Comparison of ENCODE assay signal across 14 cellular contexts in genomic region chrX:43644124-43644701, GRCh38. TPM values are rescaled to one million over a fixed set of nuclear protein-coding genes. Genes with fewer than 3 reads are reported as not detected.
DNase-seq lines count a peak whose midpoint lies in the region; ATAC-seq, FAIRE-seq and TF ChIP-seq lines count a peak whose summit lies in the region.
"Had no signal": no experiment of that assay in that cellular context is flagged by ENCODE, and none has a peak within 500 bp of the region (broad histone marks: within the 10 kb centered on the region; RNA-seq: fewer than 3 reads in every experiment).

No MANE protein-coding gene starts in this region.

- DNase-seq in A549 (ENCODE audit: low read depth in 1 of 2, low spot score in 1 of 2) (peak; percentile 19 to 43), H54 (ENCODE audit: insufficient read length, low spot score) (peak; percentile 14), adipocyte (ENCODE audit: low read depth) (peak; percentile 86), hepatocyte (ENCODE audit: low spot score) (peak; percentile 58), kidney (no peak), small intestine (no peak), LoVo (ENCODE audit: low spot score) (no peak)
- DNase-seq in CD8-positive, alpha-beta T cell: no peak
- DNase-seq: activated naive CD4-positive, alpha-beta T cell; CD4-positive, alpha-beta memory T cell; NCI-H510A had no signal

- H3K4me1 Mint-ChIP-seq in CD8-positive, alpha-beta T cell (ENCODE audit: low read depth): no peaks in the 10 kb centered on the region
- H3K4me1 Mint-ChIP-seq: CD4-positive, alpha-beta memory T cell had no signal

- H3K36me3 ChIP-seq in adipocyte (ENCODE audit: control insufficient read depth, insufficient read depth, low read length, severe bottlenecking): no peaks in the 10 kb centered on the region
- no peaks in the 10 kb centered on the region for H3K36me3 ChIP-seq in hepatocyte (replicated peaks; ENCODE audit: insufficient read depth, low read depth)
- H3K36me3 ChIP-seq in kidney (ENCODE audit: control insufficient read depth in 1 of 2, insufficient read depth in 2 of 2, low read length in 2 of 2): no peaks in the 10 kb centered on the region
- H3K36me3 ChIP-seq in small intestine (ENCODE audit: control insufficient read depth in 2 of 2, insufficient read depth in 2 of 2, low read length in 2 of 2): no peaks in the 10 kb centered on the region
- no peaks in the 10 kb centered on the region for H3K36me3 ChIP-seq in CD8-positive, alpha-beta T cell (ENCODE audit: insufficient read depth, low read length)

- H3K36me3 Mint-ChIP-seq in CD8-positive, alpha-beta T cell: no peaks in the 10 kb centered on the region
- H3K36me3 Mint-ChIP-seq: CD4-positive, alpha-beta memory T cell had no signal

- H3K27ac Mint-ChIP-seq in CD8-positive, alpha-beta T cell: no peak overlapping the region
- H3K27ac Mint-ChIP-seq: CD4-positive, alpha-beta memory T cell had no signal

- TF ChIP-seq EP300 in A549 (IDR thresholded peaks at IDR 0.05): no peak

- peak; percentile 79 for FAIRE-seq in A549 (lab: Jason Lieb, UNC)
- no peak for FAIRE-seq in H54 (lab: Jason Lieb, UNC)
- FAIRE-seq in kidney (lab: Jason Lieb, UNC): no peak
- FAIRE-seq in small intestine (lab: Jason Lieb, UNC): no peak
- FAIRE-seq: endothelial cell of umbilical vein, H1 had no signal

- H2AFZ ChIP-seq in hepatocyte: no peak overlapping the region

- WGBS in A549 (ENCODE audit: missing lambda C conversion rate): 20% methylated on average over 3 of the region's 3 CpGs
- WGBS in hepatocyte (ENCODE audit: low lambda C conversion rate, missing lambda C conversion rate): 57% methylated on average over 3 of the region's 3 CpGs
- 49 to 78% (median 66%) methylated on average over 3 of the region's 3 CpGs for WGBS in small intestine, 3 donors

- peaks cover 5% of the 10 kb centered on the region for H3K27me3 Mint-ChIP-seq in CD8-positive, alpha-beta T cell (ENCODE audit: low read depth)
- H3K27me3 Mint-ChIP-seq: CD4-positive, alpha-beta memory T cell had no signal

- ATAC-seq in A549: peak; percentile 34 to 64; a peak in 4 of 6 replicates
- no peak for ATAC-seq in CD8-positive, alpha-beta T cell

- no peaks in the 10 kb centered on the region for H3K79me2 ChIP-seq in hepatocyte

- H3K9me3 ChIP-seq in A549 (no peaks in the 10 kb centered on the region), adipocyte (ENCODE audit: control insufficient read depth, low read length) (no peaks in the 10 kb centered on the region), hepatocyte (ENCODE audit: low read depth) (no peaks in the 10 kb centered on the region), kidney (ENCODE audit: control insufficient read depth in 1 of 2, low read length in 2 of 2) (no peaks in the 10 kb centered on the region), small intestine (ENCODE audit: control insufficient read depth, low read depth) (no peaks in the 10 kb centered on the region)
- H3K9me3 ChIP-seq in CD8-positive, alpha-beta T cell (ENCODE audit: low read length): no peaks in the 10 kb centered on the region

- H3K4me1 ChIP-seq in A549 (0 out of 3 replicates have a peak, but pooled peaks cover 7% of the 10 kb centered on the region), adipocyte (ENCODE audit: control insufficient read depth, insufficient read depth, low read length) (peaks cover 25% of the 10 kb centered on the region), hepatocyte (ENCODE audit: insufficient read depth) (peaks cover 17% of the 10 kb centered on the region), kidney (ENCODE audit: control insufficient read depth in 1 of 2, insufficient read depth in 1 of 2, low read depth in 1 of 2, low read length in 2 of 2) (no peaks in the 10 kb centered on the region), small intestine (ENCODE audit: control insufficient read depth in 2 of 2, insufficient read depth in 1 of 2, low read depth in 1 of 2, low read length in 1 of 2) (no peaks in the 10 kb centered on the region)
- H3K4me1 ChIP-seq in CD8-positive, alpha-beta T cell (ENCODE audit: insufficient read depth, low read length): no peaks in the 10 kb centered on the region

- H3K4me3 ChIP-seq in A549 (no peak overlapping the region), adipocyte (ENCODE audit: low read length) (no peak overlapping the region), hepatocyte (no peak overlapping the region), kidney (ENCODE audit: low read length in 2 of 2) (no peak overlapping the region), small intestine (ENCODE audit: low read depth in 1 of 2, low read length in 2 of 2) (no peak overlapping the region)
- no peak overlapping the region for H3K4me3 ChIP-seq in CD8-positive, alpha-beta T cell (ENCODE audit: low read depth, low read length)

- H3K27ac ChIP-seq in A549 (no peak overlapping the region), hepatocyte (peak overlapping the region; percentile 59), kidney (ENCODE audit: low read depth in 2 of 2, low read length in 2 of 2) (no peak overlapping the region), small intestine (ENCODE audit: low read depth in 1 of 2, low read length in 1 of 2) (no peak overlapping the region)
- H3K27ac ChIP-seq in CD8-positive, alpha-beta T cell (ENCODE audit: low read depth, low read length): no peak overlapping the region
- H3K27ac ChIP-seq: HL-60 had no signal

- H3K4me2 ChIP-seq in A549 (peak overlapping the region; percentile 19; the same call in 1 of the 3 replicates), hepatocyte (no peak overlapping the region)

- TF ChIP-seq POLR2A in A549 (IDR thresholded peaks at IDR 0.05; ENCODE audit: low read length) (no peak), H54 (IDR thresholded peaks at IDR 0.05; ENCODE audit: low read depth, low read length) (no peak)

- POLR2A ChIA-PET in A549 (lab: Yijun Ruan, JAX): no interaction called here
- POLR2A ChIA-PET in CD8-positive, alpha-beta T cell (lab: Charles Lee): no interaction called here

- TF ChIP-seq RAD21 in A549 (conservative IDR thresholded peaks at IDR 0.05 in 1 of 2, IDR thresholded peaks at IDR 0.05 in 1 of 2): no peak

- H3K27me3 ChIP-seq in adipocyte (replicated peaks; ENCODE audit: control insufficient read depth, insufficient read depth, low read length): peaks cover 5% of the 10 kb centered on the region
- no peaks in the 10 kb centered on the region for H3K27me3 ChIP-seq in hepatocyte
- H3K27me3 ChIP-seq in small intestine (ENCODE audit: control insufficient read depth in 2 of 2, insufficient read depth in 2 of 2, low read length in 2 of 2): no peaks in the 10 kb centered on the region
- no peaks in the 10 kb centered on the region for H3K27me3 ChIP-seq in CD8-positive, alpha-beta T cell (ENCODE audit: insufficient read depth, low read length)

- H3K9ac ChIP-seq in adipocyte (ENCODE audit: low read length) (peak overlapping the region; percentile 47), kidney (ENCODE audit: low read length in 2 of 2) (no peak overlapping the region)

- H4K20me1 ChIP-seq in hepatocyte (ENCODE audit: insufficient read depth, poor library complexity, severe bottlenecking): no peaks in the 10 kb centered on the region

- H3K9me2 ChIP-seq in hepatocyte (replicated peaks; ENCODE audit: insufficient read depth): no peaks in the 10 kb centered on the region

- no peak overlapping the region for H3K4me3 Mint-ChIP-seq in CD8-positive, alpha-beta T cell
- H3K4me3 Mint-ChIP-seq: CD4-positive, alpha-beta memory T cell had no signal

- intact Hi-C loops in kidney (cut with DNase I): no loop called here
- intact Hi-C loops in CD8-positive, alpha-beta T cell (cut with DNase I, micrococcal nuclease): no loop called here

- TF ChIP-seq CTCF in A549 (IDR thresholded peaks at IDR 0.05): no peak
- no peak for TF ChIP-seq CTCF in hepatocyte (IDR thresholded peaks at IDR 0.05; ENCODE audit: poor library complexity)
- no peak for TF ChIP-seq CTCF in kidney (IDR thresholded peaks at IDR 0.05; ENCODE audit: borderline replicate concordance, extremely low read depth, insufficient read depth)
- TF ChIP-seq CTCF in CD8-positive, alpha-beta T cell (IDR thresholded peaks at IDR 0.05): no peak

- no peaks in the 10 kb centered on the region for H3K9me3 Mint-ChIP-seq in CD8-positive, alpha-beta T cell

- CTCF ChIA-PET in A549 (lab: Yijun Ruan, JAX): no interaction called here
- CTCF ChIA-PET in CD8-positive, alpha-beta T cell (lab: Charles Lee): no interaction called here

TF ChIP-seq in A549, 52 proteins besides CTCF, POLR2A, EP300 and RAD21 (continues in another document):
- TF ChIP-seq JUNB (IDR thresholded peaks at IDR 0.05): no peak
- no peak for TF ChIP-seq GATA3 (IDR thresholded peaks at IDR 0.05; ENCODE audit: borderline replicate concordance)
- TF ChIP-seq CBX8 (IDR thresholded peaks at IDR 0.05): no peak
- TF ChIP-seq HOXB13 (CRISPR knock-in tag; IDR thresholded peaks at IDR 0.05; ENCODE audit: low read depth): no peak
- TF ChIP-seq CBX2 (IDR thresholded peaks at IDR 0.05; ENCODE audit: borderline replicate concordance, low read depth): no peak
- TF ChIP-seq KDM1A (IDR thresholded peaks at IDR 0.05; ENCODE audit: low read depth): no peak
- no peak for TF ChIP-seq MAFK (IDR thresholded peaks at IDR 0.05; ENCODE audit: partially characterized antibody)
- TF ChIP-seq HEYL (CRISPR knock-in tag; IDR thresholded peaks at IDR 0.05): no peak
- TF ChIP-seq FOSB (CRISPR knock-in tag; IDR thresholded peaks at IDR 0.05): no peak
- TF ChIP-seq FOSL2 (IDR thresholded peaks at IDR 0.05): no peak
- TF ChIP-seq FOSL2 (CRISPR knock-in tag; IDR thresholded peaks at IDR 0.05): no peak
- no peak for TF ChIP-seq E2F6 (IDR thresholded peaks at IDR 0.05; ENCODE audit: borderline replicate concordance, low read depth)
- no peak for TF ChIP-seq TP53 (CRISPR knock-in tag; IDR thresholded peaks at IDR 0.05)
- no peak for TF ChIP-seq ZC3H11A (IDR thresholded peaks at IDR 0.05)
- TF ChIP-seq BHLHE40 (IDR thresholded peaks at IDR 0.05; ENCODE audit: low read depth, low read length): no peak

RNA-seq across cellular contexts. Expression of gene MAOA, which starts 11.9 kb away (rescaled TPM):
- 5.6 and 6.4 TPM in 2 replicates for polyA plus RNA-seq in A549 (2011; rRNA removed)
- polyA plus RNA-seq in A549 (2012; cell fraction: cytosol; rRNA removed): 0.47 and 0.58 TPM in 2 replicates
- polyA plus RNA-seq in A549 (2012; cell fraction: nucleus; rRNA removed): 0.34 and 0.64 TPM in 2 replicates
- polyA plus RNA-seq in A549 (2017; fragmentation: RNase III; extraction: RNeasy Plus Mini Kit Qiagen cat#74134 plus additional on column Dnase treatment): 0.34 to 0.44 TPM (median 0.35 TPM) in 3 replicates
- 2.9 and 5.7 TPM in 2 replicates for polyA minus RNA-seq in A549 (2011; rRNA and poly(A)+ RNA removed)
- 110 and 126 TPM in 2 replicates for total RNA-seq in hepatocyte
- 43.1 and 54.0 TPM in 2 replicates for polyA plus RNA-seq in hepatocyte
- 227 TPM for total RNA-seq in kidney
- 134 TPM for polyA plus RNA-seq in kidney (ENCODE audit: insufficient read depth, low read depth, low replicate concordance)
- polyA plus RNA-seq in small intestine: 100 to 1,000 TPM; 170 to 348 (median 180) TPM
- not detected for total RNA-seq in CD8-positive, alpha-beta T cell

Comparison
In these comparisons a context has a peak if more than half of its experiments do, and no peak if none do; other contexts are left out.
1. DNase-seq: peak in A549 (2 of 2), H54 (single experiment), adipocyte (single experiment) and hepatocyte (single experiment); none in kidney (single experiment), small intestine (single experiment), LoVo (single experiment) and CD8-positive, alpha-beta T cell (0 of 7).